8 cellular contexts compared by ENCODE assay signal in the genomic region with DNA sequence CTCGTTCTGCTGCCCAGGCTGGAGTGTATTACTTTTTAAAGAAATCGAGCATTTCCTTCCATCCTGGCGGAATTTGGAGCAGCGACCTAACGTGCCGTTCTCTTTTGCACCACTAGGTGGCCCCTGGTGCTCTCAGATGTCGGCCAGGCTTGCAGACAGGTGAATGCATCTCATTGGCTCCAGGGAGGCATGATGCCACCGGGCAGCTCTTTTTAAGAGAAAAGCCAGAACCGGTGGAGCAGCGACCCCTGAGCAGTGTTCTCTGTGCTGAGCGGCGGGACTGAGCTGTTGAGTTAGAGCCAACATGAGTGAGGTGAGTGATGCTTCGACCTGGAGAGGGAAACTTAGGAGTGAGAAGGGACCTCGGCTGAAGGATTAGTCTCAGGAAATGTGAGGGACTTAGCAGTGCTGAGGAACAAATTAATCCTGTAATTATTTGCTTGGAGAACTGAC. TPM values are rescaled to one million over a fixed set of nuclear protein-coding genes. Genes with fewer than 3 reads are reported as not detected.
A peak's percentile ranks its signal among the peaks of the same experiment; 100 is the strongest.
DNase-seq lines count a peak whose midpoint lies in the region; ATAC-seq and TF ChIP-seq lines count a peak whose summit lies in the region.

PCP4 (plus strand) TSS at position 241 of the 453 bp plus-strand sequence; CDS start at position 305, 64 bp downstream.

- WGBS in lung, 2 donors, result 6 to 8% methylated on average over 14 of the region's 14 CpGs

- peaks cover 0 to 4% of the 10 kb centered on the region in 2 donors for H3K4me1 ChIP-seq in lung (ENCODE audit: control insufficient read depth in 2 of 2, insufficient read depth in 2 of 2, low read length in 2 of 2)

- H3K4me1 Mint-ChIP-seq in stimulated activated naive CD8-positive, alpha-beta T cell treated with anti-CD3 and anti-CD28 coated beads, Interleukin-15, amount 100 ng/mL, for 72 hours, result peaks cover 5% of the 10 kb centered on the region

- peak within 1 kb of the TSS in 1 of 2 donors; percentile 74 for H3K27ac Mint-ChIP-seq in stimulated activated naive CD8-positive, alpha-beta T cell treated with anti-CD3 and anti-CD28 coated beads, Interleukin-15, amount 100 ng/mL, for 72 hours

- H3K36me3 ChIP-seq in lung (ENCODE audit: control insufficient read depth in 2 of 2, insufficient read depth in 2 of 2, low read length in 2 of 2), result no peaks in the 10 kb centered on the region

- peaks cover 28% of the 10 kb centered on the region for H3K27me3 Mint-ChIP-seq in stimulated activated naive CD8-positive, alpha-beta T cell treated with anti-CD3 and anti-CD28 coated beads, Interleukin-15, amount 100 ng/mL, for 72 hours

- no peaks in the 10 kb centered on the region for H3K27me3 ChIP-seq in lung (ENCODE audit: control insufficient read depth, insufficient read depth)

- TF ChIP-seq CTCF in LNCaP clone FGC (IDR thresholded peaks at IDR 0.05; ENCODE audit: control insufficient read depth, extremely low read depth, insufficient read depth), result peak; percentile 92
- peak; percentile 37 for TF ChIP-seq CTCF in lung (IDR thresholded peaks at IDR 0.05; ENCODE audit: control extremely low read depth, extremely low read depth)

- H3K9me3 Mint-ChIP-seq in stimulated activated naive CD8-positive, alpha-beta T cell treated with anti-CD3 and anti-CD28 coated beads, Interleukin-15, amount 100 ng/mL, for 72 hours, result no peaks in the 10 kb centered on the region

- no peak within 1 kb of the TSS for H3K4me3 ChIP-seq in LNCaP clone FGC (ENCODE audit: low read depth, low read length)
- H3K4me3 ChIP-seq in lung, result no peak within 1 kb of the TSS

- H3K4me3 Mint-ChIP-seq in stimulated activated naive CD8-positive, alpha-beta T cell treated with anti-CD3 and anti-CD28 coated beads, Interleukin-15, amount 100 ng/mL, for 72 hours, result no peak within 1 kb of the TSS

- H3K27ac ChIP-seq in lung (ENCODE audit: low read depth in 1 of 2, low read length in 1 of 2), result no peak within 1 kb of the TSS

- H3K9me3 ChIP-seq in lung (ENCODE audit: control insufficient read depth in 2 of 2, insufficient read depth in 1 of 2, low read length in 1 of 2), result peaks cover 0 to 4% of the 10 kb centered on the region in 2 donors

- DNase-seq in DMS 273 (lab: John Stamatoyannopoulos, UW; ENCODE audit: unreplicated experiment) (peak; percentile 73), DMS 273 treated with DMSO at 0.1 percent for 48 hours (lab: John Stamatoyannopoulos, UW) (no peak), LNCaP clone FGC (ENCODE audit: low read depth) (peak; percentile 10), SHP77 (lab: John Stamatoyannopoulos, UW) (peak; percentile 41 to 70), dermis blood vessel endothelial cell (peak; percentile 20), lung (ENCODE audit: low spot score) (peak; percentile 52)
- DNase-seq in stimulated activated naive CD8-positive, alpha-beta T cell treated with anti-CD3 and anti-CD28 coated beads, Interleukin-15, amount 100 ng/mL, for 72 hours, result peak; percentile 32 to 42

- ATAC-seq in lung (ENCODE audit: insufficient read depth, low FRiP score) (no peak), GM21423 (IDR thresholded peaks at IDR 0.05; ENCODE audit: unreplicated experiment) (no peak)
- ATAC-seq in stimulated activated naive CD8-positive, alpha-beta T cell treated with anti-CD3 and anti-CD28 coated beads, Interleukin-15, amount 100 ng/mL, for 72 hours, result peak; percentile 37

RNA-seq across cellular contexts. Expression of gene PCP4, which starts in this region (rescaled TPM):
- total RNA-seq in dermis blood vessel endothelial cell, result not detected in 2 replicates
- 1 to 10 TPM in 1 of 2 donors, not detected in 1; 1.3 TPM for total RNA-seq in lung
- polyA plus RNA-seq in lung, result 1 to 10 TPM in 1 of 2 donors, under 1 TPM in 1; 0.74 to 3.1 TPM

Comparison
In these comparisons a context has a peak if more than half of its experiments do, and no peak if none do; other contexts are left out.
1. Peak in DNase-seq in dermis blood vessel endothelial cell; RNA of the gene not detected or under 1 TPM.